In the genomic region with DNA sequence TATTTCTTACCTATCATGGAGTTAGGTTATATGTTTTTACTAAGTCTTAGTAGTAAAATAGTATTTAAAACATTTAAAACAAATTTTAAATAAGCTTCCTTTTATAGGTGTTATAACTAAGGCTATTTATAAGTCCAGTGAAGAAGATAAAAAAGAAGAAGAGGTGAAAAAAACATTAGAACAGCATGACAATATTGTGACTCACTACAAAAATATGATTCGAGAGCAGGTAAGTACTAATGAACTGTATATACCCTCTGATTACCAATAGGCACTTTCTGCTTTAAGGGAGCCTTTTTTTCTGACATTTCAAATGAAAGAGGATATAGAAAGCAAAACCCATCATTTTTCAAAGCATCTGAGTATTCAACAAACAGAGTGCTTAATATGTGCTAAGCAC, we compare ENCODE assay signal across 26 cellular contexts.
DNase-seq lines count a peak whose midpoint lies in the region; ATAC-seq and TF ChIP-seq lines count a peak whose summit lies in the region.
"Had no signal": no experiment of that assay in that cellular context is flagged by ENCODE, and none has a peak within 500 bp of the region (broad histone marks: within the 10 kb centered on the region; RNA-seq: fewer than 3 reads in every experiment).

No MANE protein-coding gene starts in this region.

- H3K27me3 Mint-ChIP-seq in T-cell = no peaks in the 10 kb centered on the region
- H3K27me3 Mint-ChIP-seq: activated CD4-positive, alpha-beta T cell treated with anti-CD3 and anti-CD28 coated beads for 36 hours; activated naive CD8-positive, alpha-beta T cell treated with anti-CD3 and anti-CD28 coated beads, Interleukin-2, amount 10 ng/mL, durations not matched to agents 7 days and 5 days; CD4-positive, CD25-positive, alpha-beta regulatory T cell had no signal

- peak; percentile 41 for DNase-seq in ELR (ENCODE audit: low read depth)
- peak; percentile 28 for DNase-seq in M059J (ENCODE audit: low read depth)
- peak; percentile 79 for DNase-seq in choroid plexus epithelial cell (ENCODE audit: low read depth)
- peak; percentile 30 for DNase-seq in kidney tubule cell (ENCODE audit: low spot score)
- no peak for DNase-seq in NCI-H2081 (lab: John Stamatoyannopoulos, UW)
- no peak for DNase-seq in stimulated activated CD4-positive, alpha-beta T cell treated with anti-CD3 and anti-CD28 coated beads, Interleukin-15, amount 100 ng/mL, for 24 hours
- no peak for DNase-seq in T-cell
- no peak for DNase-seq in MM.1S
- DNase-seq: activated CD4-positive, alpha-beta T cell treated with anti-CD3 and anti-CD28 coated beads for 36 hours; activated CD8-positive, alpha-beta memory T cell treated with anti-CD3 and anti-CD28 coated beads for 24 hours; activated effector memory CD4-positive, alpha-beta T cell treated with Interleukin-2 at 50 U/mL for 16 hours; activated naive CD8-positive, alpha-beta T cell treated with anti-CD3 and anti-CD28 coated beads, Interleukin-2, amount 10 ng/mL, durations not matched to agents 7 days and 5 days; CD4-positive, CD25-positive, alpha-beta regulatory T cell; DMS 273 treated with DMSO at 0.1 percent for 48 hours; effector CD8-positive, alpha-beta T cell; left lung; NCI-H1105 treated with DMSO at 0.1 percent for 48 hours; NCI-H2029; NCI-H69; psoas muscle; RPMI8226; stimulated activated naive CD4-positive, alpha-beta T cell treated with Interleukin-2 at 50 U/mL for 16 hours; T-helper 2 cell; testis; uterus had no signal

- no peaks in the 10 kb centered on the region for H3K79me2 ChIP-seq in MM.1S (ENCODE audit: low read length)

- POLR2A ChIA-PET in T-cell (lab: Charles Lee) = no interaction called here

- H3K4me1 Mint-ChIP-seq in T-cell = peaks cover 0 to 5% (median 0%) of the 10 kb centered on the region in 3 donors
- H3K4me1 Mint-ChIP-seq: activated CD4-positive, alpha-beta T cell treated with anti-CD3 and anti-CD28 coated beads for 36 hours; activated naive CD8-positive, alpha-beta T cell treated with anti-CD3 and anti-CD28 coated beads, Interleukin-2, amount 10 ng/mL, durations not matched to agents 7 days and 5 days had no signal

- ATAC-seq in T-cell (replicated peaks in 1 of 4) = no peak
- ATAC-seq: activated CD4-positive, alpha-beta T cell treated with anti-CD3 and anti-CD28 coated beads for 36 hours; left lung; psoas muscle had no signal

- H3K9me3 Mint-ChIP-seq in T-cell = no peaks in the 10 kb centered on the region
- H3K9me3 Mint-ChIP-seq: activated naive CD8-positive, alpha-beta T cell treated with anti-CD3 and anti-CD28 coated beads, Interleukin-2, amount 10 ng/mL, durations not matched to agents 7 days and 5 days; CD4-positive, CD25-positive, alpha-beta regulatory T cell had no signal

- no peak overlapping the region for H3K4me2 ChIP-seq in MM.1S (ENCODE audit: low read depth, low read length)

- no peak overlapping the region for H3K27ac Mint-ChIP-seq in T-cell
- H3K27ac Mint-ChIP-seq: activated CD4-positive, alpha-beta T cell treated with anti-CD3 and anti-CD28 coated beads for 36 hours; activated naive CD8-positive, alpha-beta T cell treated with anti-CD3 and anti-CD28 coated beads, Interleukin-2, amount 10 ng/mL, durations not matched to agents 7 days and 5 days; CD4-positive, CD25-positive, alpha-beta regulatory T cell had no signal

- H4K20me1 ChIP-seq in MM.1S (ENCODE audit: insufficient read depth, low read length) = no peaks in the 10 kb centered on the region

- H3K4me3 ChIP-seq in choroid plexus epithelial cell (ENCODE audit: low read depth, low read length) (no peak overlapping the region), MM.1S (ENCODE audit: low read length) (no peak overlapping the region)
- H3K4me3 ChIP-seq: left lung, psoas muscle, testis, uterus had no signal

- no peaks in the 10 kb centered on the region for H3F3A ChIP-seq in MM.1S (ENCODE audit: insufficient read depth, low read length)

- CTCF ChIA-PET in T-cell (lab: Charles Lee) = no interaction called here

- TF ChIP-seq CTCF in choroid plexus epithelial cell (conservative IDR thresholded peaks at IDR 0.05; ENCODE audit: low read depth, low read length) = no peak
- TF ChIP-seq CTCF in MM.1S (IDR thresholded peaks at IDR 0.05; ENCODE audit: low read length) = no peak

- peaks cover 34% of the 10 kb centered on the region for H3K36me3 Mint-ChIP-seq in T-cell

- H3K27ac ChIP-seq in MM.1S (ENCODE audit: low read length) = no peak overlapping the region
- H3K27ac ChIP-seq: left lung, neutrophil, psoas muscle, testis, uterus had no signal

- no peak overlapping the region for H2AFZ ChIP-seq in MM.1S (ENCODE audit: low read length)

- H3K27me3 ChIP-seq in MM.1S (replicated peaks; ENCODE audit: insufficient read depth, low read length) = no peaks in the 10 kb centered on the region
- H3K27me3 ChIP-seq: left lung, neutrophil, testis, uterus had no signal

- no peaks in the 10 kb centered on the region for H3K9me3 ChIP-seq in MM.1S (replicated peaks; ENCODE audit: insufficient read depth, low read length)
- H3K9me3 ChIP-seq: left lung, neutrophil, psoas muscle, testis, uterus had no signal

- H3K36me3 ChIP-seq in MM.1S (replicated peaks; ENCODE audit: insufficient read depth, low read length) = peaks cover 3% of the 10 kb centered on the region; the same call in 1 of the 2 replicates
- H3K36me3 ChIP-seq: uterus had no signal

- H3K4me1 ChIP-seq in MM.1S (ENCODE audit: low read length) = no peaks in the 10 kb centered on the region
- H3K4me1 ChIP-seq: left lung, psoas muscle, testis, uterus had no signal

- no peak overlapping the region for H3K4me3 Mint-ChIP-seq in T-cell
- H3K4me3 Mint-ChIP-seq: activated CD4-positive, alpha-beta T cell treated with anti-CD3 and anti-CD28 coated beads for 36 hours; activated naive CD8-positive, alpha-beta T cell treated with anti-CD3 and anti-CD28 coated beads, Interleukin-2, amount 10 ng/mL, durations not matched to agents 7 days and 5 days; CD4-positive, CD25-positive, alpha-beta regulatory T cell had no signal

- H3K9ac ChIP-seq in MM.1S (ENCODE audit: low read length) = no peak overlapping the region

- H3K9me2 ChIP-seq in MM.1S (replicated peaks; ENCODE audit: insufficient read depth, low read length) = no peaks in the 10 kb centered on the region

Comparison
In these comparisons a context has a peak if more than half of its experiments do, and no peak if none do; other contexts are left out.
1. DNase-seq: peak in ELR (single experiment), M059J (single experiment), choroid plexus epithelial cell (single experiment) and kidney tubule cell (single experiment); none in NCI-H2081 (0 of 2), stimulated activated CD4-positive, alpha-beta T cell treated with anti-CD3 and anti-CD28 coated beads, Interleukin-15, amount 100 ng/mL, for 24 hours (single experiment), T-cell (0 of 34) and MM.1S (single experiment).